In the genomic region with DNA sequence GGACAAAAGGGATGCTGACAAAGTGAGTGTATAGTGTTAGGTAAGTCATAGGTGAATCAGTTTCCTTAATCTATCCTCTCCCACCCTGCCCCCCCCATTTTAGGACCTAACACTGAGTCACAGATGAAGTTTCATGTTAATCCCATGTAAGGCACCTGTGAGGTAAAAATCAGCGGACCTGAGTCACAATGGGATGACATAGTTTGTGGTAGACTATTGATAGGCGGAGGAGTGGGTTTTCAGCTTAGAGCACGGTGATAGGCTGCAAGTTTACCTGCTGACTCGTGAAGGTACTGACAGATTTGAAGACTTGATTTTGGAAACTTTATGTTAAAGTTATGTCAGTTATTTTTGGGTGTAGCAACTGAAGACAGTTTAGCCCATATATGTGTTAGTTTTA, we compare ENCODE assay signal across 8 cellular contexts. TPM values are rescaled to one million over a fixed set of nuclear protein-coding genes. Genes with fewer than 3 reads are reported as not detected.
DNase-seq lines count a peak whose midpoint lies in the region; FAIRE-seq and TF ChIP-seq lines count a peak whose summit lies in the region.

No MANE protein-coding gene starts in this region.

- peak overlapping the region; percentile 99 to 100 for H3K9ac ChIP-seq in mucosa of rectum (ENCODE audit: low read depth in 1 of 2, low read length in 2 of 2)

- FAIRE-seq in bronchial epithelial cell (lab: Jason Lieb, UNC): no peak

- WGBS in stomach, 5 donors: 7 to 22% (median 13%) methylated on average over 4 of the region's 4 CpGs

- H3K4me1 ChIP-seq in HEK293 (ENCODE audit: control insufficient read depth, insufficient read depth, low read length): no peaks in the 10 kb centered on the region
- peaks cover 5 to 15% of the 10 kb centered on the region in 2 donors for H3K4me1 ChIP-seq in mucosa of rectum (ENCODE audit: control insufficient read depth in 2 of 2, insufficient read depth in 2 of 2, low read length in 2 of 2)
- H3K4me1 ChIP-seq in stomach: peaks cover 21 to 70% (median 50%) of the 10 kb centered on the region in 4 donors

- peaks cover 7 to 31% of the 10 kb centered on the region in 2 experiments for H3K36me3 ChIP-seq in HEK293 (ENCODE audit: control insufficient read depth in 2 of 2, insufficient read depth in 1 of 2, low read length in 2 of 2)
- peaks cover 3% of the 10 kb centered on the region for H3K36me3 ChIP-seq in bronchial epithelial cell (ENCODE audit: control insufficient read depth, insufficient read depth, low read length)
- peaks cover 9 to 14% of the 10 kb centered on the region in 2 donors for H3K36me3 ChIP-seq in mucosa of rectum (ENCODE audit: control insufficient read depth in 2 of 2, insufficient read depth in 2 of 2, low read length in 2 of 2)
- peaks cover 0 to 42% (median 32%) of the 10 kb centered on the region in 4 donors for H3K36me3 ChIP-seq in stomach

- intact Hi-C loops in stomach (cut with DNase I; ENCODE audit: low total_unique reads): no loop called here

- no peak for TF ChIP-seq POLR2A in stomach (IDR thresholded peaks at IDR 0.05)

- H3K9me3 ChIP-seq in HEK293 (ENCODE audit: control insufficient read depth, insufficient read depth, low read depth, low read length): no peaks in the 10 kb centered on the region
- H3K9me3 ChIP-seq in mucosa of rectum (ENCODE audit: control insufficient read depth in 2 of 2, low read length in 2 of 2): no peaks in the 10 kb centered on the region
- no peaks in the 10 kb centered on the region for H3K9me3 ChIP-seq in stomach

- no peak for TF ChIP-seq EP300 in stomach (IDR thresholded peaks at IDR 0.05)

- CTCF ChIA-PET in HEK293 (lab: Yijun Ruan, JAX): interaction anchor here (0.6 to 1.2 kb wide), 3 partner anchors 42 to 69 kb away, joined by 3 to 4 read pairs (median 3); no protein-coding TSS in a partner anchor

- POLR2A ChIA-PET in HEK293 (lab: Yijun Ruan, JAX): interaction anchor here (0.6 to 3.5 kb wide), 8 partner anchors 31 to 182 kb away, joined by 3 to 29 read pairs (median 4); a partner anchor contains a TSS

- DNase-seq in COLO668 (lab: John Stamatoyannopoulos, UW; ENCODE audit: unreplicated experiment) (peak; percentile 15), T follicular helper cell (ENCODE audit: low read depth) (peak; percentile 63), bronchial epithelial cell (ENCODE audit: low read depth) (peak; percentile 99), stomach (no peak), medulla oblongata (ENCODE audit: extremely low spot score) (no peak), SKM-1 treated with dmso at 0.1 percent for 144 hours (lab: John Stamatoyannopoulos, UW; ENCODE audit: unreplicated experiment) (no peak)

- H3K4me3 ChIP-seq in HEK293 (ENCODE audit: low read depth, low read length) (peak overlapping the region; percentile 83), bronchial epithelial cell (ENCODE audit: low read depth, low read length) (peak overlapping the region; percentile 53), mucosa of rectum (ENCODE audit: low read length in 2 of 2) (peak overlapping the region; percentile 95 to 98), stomach (peak overlapping the region; percentile 80 to 86 (median 83))

- no peaks in the 10 kb centered on the region for H3K27me3 ChIP-seq in bronchial epithelial cell (ENCODE audit: control insufficient read depth, insufficient read depth, low read length)
- no peaks in the 10 kb centered on the region for H3K27me3 ChIP-seq in mucosa of rectum (ENCODE audit: control insufficient read depth in 2 of 2, insufficient read depth in 2 of 2, low read length in 2 of 2)
- H3K27me3 ChIP-seq in stomach: no peaks in the 10 kb centered on the region

- H3K27ac ChIP-seq in HEK293 (ENCODE audit: extremely low read depth, low read depth, low read length) (peak overlapping the region; percentile 90), mucosa of rectum (ENCODE audit: low read depth in 2 of 2, low read length in 2 of 2) (peak overlapping the region; percentile 100), stomach (peak overlapping the region in 4 of 5 donors; percentile 99 to 100 (median 100))

- no peak for TF ChIP-seq CTCF in HEK293 (tag by site-specific recombination; IDR thresholded peaks at IDR 0.05)
- no peak for TF ChIP-seq CTCF in bronchial epithelial cell (IDR thresholded peaks at IDR 0.05; ENCODE audit: insufficient read depth, low read length, severe bottlenecking)
- no peak for TF ChIP-seq CTCF in stomach (IDR thresholded peaks at IDR 0.05)

TF ChIP-seq in HEK293, 187 proteins besides CTCF, POLR2A, EP300 and RAD21:
- TF ChIP-seq, protein P1, sequence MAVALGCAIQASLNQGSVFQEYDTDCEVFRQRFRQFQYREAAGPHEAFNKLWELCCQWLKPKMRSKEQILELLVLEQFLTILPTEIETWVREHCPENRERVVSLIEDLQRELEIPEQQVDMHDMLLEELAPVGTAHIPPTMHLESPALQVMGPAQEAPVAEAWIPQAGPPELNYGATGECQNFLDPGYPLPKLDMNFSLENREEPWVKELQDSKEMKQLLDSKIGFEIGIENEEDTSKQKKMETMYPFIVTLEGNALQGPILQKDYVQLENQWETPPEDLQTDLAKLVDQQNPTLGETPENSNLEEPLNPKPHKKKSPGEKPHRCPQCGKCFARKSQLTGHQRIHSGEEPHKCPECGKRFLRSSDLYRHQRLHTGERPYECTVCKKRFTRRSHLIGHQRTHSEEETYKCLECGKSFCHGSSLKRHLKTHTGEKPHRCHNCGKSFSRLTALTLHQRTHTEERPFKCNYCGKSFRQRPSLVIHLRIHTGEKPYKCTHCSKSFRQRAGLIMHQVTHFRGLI (tag by site-specific recombination; IDR thresholded peaks at IDR 0.05): no peak
- TF ChIP-seq, protein P2, sequence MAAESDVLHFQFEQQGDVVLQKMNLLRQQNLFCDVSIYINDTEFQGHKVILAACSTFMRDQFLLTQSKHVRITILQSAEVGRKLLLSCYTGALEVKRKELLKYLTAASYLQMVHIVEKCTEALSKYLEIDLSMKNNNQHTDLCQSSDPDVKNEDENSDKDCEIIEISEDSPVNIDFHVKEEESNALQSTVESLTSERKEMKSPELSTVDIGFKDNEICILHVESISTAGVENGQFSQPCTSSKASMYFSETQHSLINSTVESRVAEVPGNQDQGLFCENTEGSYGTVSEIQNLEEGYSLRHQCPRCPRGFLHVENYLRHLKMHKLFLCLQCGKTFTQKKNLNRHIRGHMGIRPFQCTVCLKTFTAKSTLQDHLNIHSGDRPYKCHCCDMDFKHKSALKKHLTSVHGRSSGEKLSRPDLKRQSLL (tag by site-specific recombination; IDR thresholded peaks at IDR 0.05): no peak
- TF ChIP-seq ZNF677 (tag by site-specific recombination; IDR thresholded peaks at IDR 0.05): no peak
- TF ChIP-seq ZNF416 (tag by site-specific recombination; IDR thresholded peaks at IDR 0.05): no peak
- TF ChIP-seq RBAK (tag by site-specific recombination; IDR thresholded peaks at IDR 0.05): no peak
- no peak for TF ChIP-seq GLIS2 (tag by site-specific recombination; IDR thresholded peaks at IDR 0.05)
- peak; percentile 64 for TF ChIP-seq ZNF629 (tag by site-specific recombination; IDR thresholded peaks at IDR 0.05)
- no peak for TF ChIP-seq ZNF155 (tag by site-specific recombination; IDR thresholded peaks at IDR 0.05)
- TF ChIP-seq ZNF529 (tag by site-specific recombination; IDR thresholded peaks at IDR 0.05; ENCODE audit: insufficient replicate concordance): no peak
- TF ChIP-seq SP2 (tag by site-specific recombination; IDR thresholded peaks at IDR 0.05): no peak
- no peak for TF ChIP-seq MZF1 (tag by site-specific recombination; IDR thresholded peaks at IDR 0.05; ENCODE audit: borderline replicate concordance)
- TF ChIP-seq SP3 (tag by site-specific recombination; IDR thresholded peaks at IDR 0.05): no peak
- TF ChIP-seq, protein P3, sequence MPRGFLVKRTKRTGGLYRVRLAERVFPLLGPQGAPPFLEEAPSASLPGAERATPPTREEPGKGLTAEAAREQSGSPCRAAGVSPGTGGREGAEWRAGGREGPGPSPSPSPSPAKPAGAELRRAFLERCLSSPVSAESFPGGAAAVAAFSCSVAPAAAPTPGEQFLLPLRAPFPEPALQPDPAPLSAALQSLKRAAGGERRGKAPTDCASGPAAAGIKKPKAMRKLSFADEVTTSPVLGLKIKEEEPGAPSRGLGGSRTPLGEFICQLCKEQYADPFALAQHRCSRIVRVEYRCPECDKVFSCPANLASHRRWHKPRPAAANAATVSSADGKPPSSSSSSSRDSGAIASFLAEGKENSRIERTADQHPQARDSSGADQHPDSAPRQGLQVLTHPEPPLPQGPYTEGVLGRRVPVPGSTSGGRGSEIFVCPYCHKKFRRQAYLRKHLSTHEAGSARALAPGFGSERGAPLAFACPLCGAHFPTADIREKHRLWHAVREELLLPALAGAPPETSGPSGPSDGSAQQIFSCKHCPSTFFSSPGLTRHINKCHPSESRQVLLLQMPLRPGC (tag by site-specific recombination; IDR thresholded peaks at IDR 0.05): no peak
- TF ChIP-seq, protein P4, sequence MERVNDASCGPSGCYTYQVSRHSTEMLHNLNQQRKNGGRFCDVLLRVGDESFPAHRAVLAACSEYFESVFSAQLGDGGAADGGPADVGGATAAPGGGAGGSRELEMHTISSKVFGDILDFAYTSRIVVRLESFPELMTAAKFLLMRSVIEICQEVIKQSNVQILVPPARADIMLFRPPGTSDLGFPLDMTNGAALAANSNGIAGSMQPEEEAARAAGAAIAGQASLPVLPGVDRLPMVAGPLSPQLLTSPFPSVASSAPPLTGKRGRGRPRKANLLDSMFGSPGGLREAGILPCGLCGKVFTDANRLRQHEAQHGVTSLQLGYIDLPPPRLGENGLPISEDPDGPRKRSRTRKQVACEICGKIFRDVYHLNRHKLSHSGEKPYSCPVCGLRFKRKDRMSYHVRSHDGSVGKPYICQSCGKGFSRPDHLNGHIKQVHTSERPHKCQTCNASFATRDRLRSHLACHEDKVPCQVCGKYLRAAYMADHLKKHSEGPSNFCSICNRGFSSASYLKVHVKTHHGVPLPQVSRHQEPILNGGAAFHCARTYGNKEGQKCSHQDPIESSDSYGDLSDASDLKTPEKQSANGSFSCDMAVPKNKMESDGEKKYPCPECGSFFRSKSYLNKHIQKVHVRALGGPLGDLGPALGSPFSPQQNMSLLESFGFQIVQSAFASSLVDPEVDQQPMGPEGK (tag by site-specific recombination; IDR thresholded peaks at IDR 0.05): peak; percentile 23; the same call in 1 of the 2 replicates
- no peak for TF ChIP-seq ZNF223 (tag by site-specific recombination; IDR thresholded peaks at IDR 0.05)
- no peak for TF ChIP-seq ZSCAN16 (tag by site-specific recombination; IDR thresholded peaks at IDR 0.05)

RNA-seq across cellular contexts. Expression of a gene that starts 1.7 kb away (rescaled TPM):
- total RNA-seq in bronchial epithelial cell (16.1 and 26.4 TPM in 2 replicates), stomach (100 to 1,000 TPM in 1 of 5 donors, 10 to 100 TPM in 3, 1 to 10 TPM in 1; 9.0 to 129 (median 50.3) TPM)
- polyA plus RNA-seq in stomach: 10 to 100 TPM; 18.8 to 28.0 (median 24.8) TPM

RNA-seq across cellular contexts. Expression of a gene that starts 6.1 kb away (rescaled TPM):
- total RNA-seq in bronchial epithelial cell (48.8 and 64.2 TPM in 2 replicates), stomach (100 to 1,000 TPM in 1 of 5 donors, 10 to 100 TPM in 4; 19.7 to 106 (median 65.1) TPM)
- polyA plus RNA-seq in stomach: 1 to 10 TPM; 5.5 to 8.7 (median 7.8) TPM

Comparison
In these comparisons a context has a peak if more than half of its experiments do, and no peak if none do; other contexts are left out.
1. DNase-seq: peak in COLO668 (single experiment), T follicular helper cell (single experiment) and bronchial epithelial cell (single experiment); none in stomach (single experiment), medulla oblongata (single experiment) and SKM-1 treated with dmso at 0.1 percent for 144 hours (single experiment).
2. Peak in every context shown above with its lines, with median percentiles within 50 percentile points of each other: H3K27ac ChIP-seq and H3K4me3 ChIP-seq.